ENCODE assay signal across 8 cellular contexts in genomic region chr17:68291836-68292688, GRCh38. TPM values are rescaled to one million over a fixed set of nuclear protein-coding genes. Genes with fewer than 3 reads are reported as not detected.
DNase-seq lines count a peak whose midpoint lies in the region; ATAC-seq and TF ChIP-seq lines count a peak whose summit lies in the region.

No MANE protein-coding gene starts in this region.

- peak; percentile 98 for DNase-seq in CD14-positive monocyte (ENCODE audit: low spot score)
- DNase-seq in NOMO-1 treated with dmso at 0.1 percent for 144 hours (lab: John Stamatoyannopoulos, UW; ENCODE audit: unreplicated experiment): peak; percentile 97
- DNase-seq in activated CD8-positive, alpha-beta memory T cell treated with anti-CD3 and anti-CD28 coated beads, Interleukin-2, amount 50 U/mL, for 48 hours: peak; percentile 92
- peak; percentile 76 to 81 for DNase-seq in erythroblast (lab: John Stamatoyannopoulos, UW)
- peak; percentile 89 to 92 for DNase-seq in stimulated activated CD8-positive, alpha-beta memory T cell treated with anti-CD3 and anti-CD28 coated beads, Interleukin-7, amount 100 ng/mL, for 4 hours (ENCODE audit: low read depth in 2 of 2)

- peaks cover 0 to 2% (median 0%) of the 10 kb centered on the region in 7 donors for H3K9me3 Mint-ChIP-seq in CD14-positive monocyte

- H3K4me1 ChIP-seq in muscle layer of duodenum (ENCODE audit: control insufficient read depth in 1 of 2, insufficient read depth in 2 of 2, low read length in 2 of 2): peaks cover 5 to 23% of the 10 kb centered on the region in 2 donors

- H3K4me1 Mint-ChIP-seq in CD14-positive monocyte: peaks cover 66% of the 10 kb centered on the region

- peaks cover 17 to 23% of the 10 kb centered on the region in 2 donors for H3K36me3 Mint-ChIP-seq in CD14-positive monocyte

- H3K27ac Mint-ChIP-seq in CD14-positive monocyte: peak overlapping the region; percentile 91 to 97 (median 96)

- intact Hi-C loops in CD14-positive monocyte (cut with micrococcal nuclease): loop anchor here (1.0 to 5.0 kb wide), 3 partner anchors 21 to 57 kb away; partner anchors contain the start of gene AMZ2 (in 1 of the 2)

- no peaks in the 10 kb centered on the region for H3K9me3 ChIP-seq in muscle layer of duodenum (ENCODE audit: control insufficient read depth in 1 of 2, low read length in 2 of 2)

- peak overlapping the region; percentile 77 to 87 for H3K4me3 Mint-ChIP-seq in CD14-positive monocyte

- no peak for TF ChIP-seq CTCF in CD14-positive monocyte (IDR thresholded peaks at IDR 0.05)

- ATAC-seq in GM19328 (IDR thresholded peaks at IDR 0.05; ENCODE audit: unreplicated experiment) (peak; percentile 66), HG03457 (IDR thresholded peaks at IDR 0.05; ENCODE audit: unreplicated experiment) (peak; percentile 41)

- H3K36me3 ChIP-seq in muscle layer of duodenum (ENCODE audit: control insufficient read depth in 1 of 2, insufficient read depth in 2 of 2, low read length in 2 of 2): no peaks in the 10 kb centered on the region

- H3K27me3 ChIP-seq in muscle layer of duodenum (ENCODE audit: low read depth, low read length): peaks cover 14% of the 10 kb centered on the region

- peaks cover 0 to 2% (median 2%) of the 10 kb centered on the region in 3 donors for H3K27me3 Mint-ChIP-seq in CD14-positive monocyte (ENCODE audit: low read depth in 3 of 3)

- H3K4me3 ChIP-seq in muscle layer of duodenum (ENCODE audit: low read depth in 1 of 2, low read length in 2 of 2): peak overlapping the region; percentile 50 to 87

- peak overlapping the region; percentile 40 for H3K27ac ChIP-seq in muscle layer of duodenum (ENCODE audit: low read length)

- no peak for TF ChIP-seq POLR2A in erythroblast (IDR thresholded peaks at IDR 0.05; ENCODE audit: low read length)

RNA-seq across cellular contexts. Expression of gene ARSG, which starts 0.8 kb away (rescaled TPM):
- 10 to 100 TPM; 15.5 to 19.2 TPM for polyA plus RNA-seq in CD14-positive monocyte

RNA-seq across cellular contexts. Expression of gene SLC16A6, which starts 1.1 kb away (rescaled TPM):
- 10 to 100 TPM; 12.3 to 14.0 TPM for polyA plus RNA-seq in CD14-positive monocyte

RNA-seq across cellular contexts. Expression of gene AMZ2, which starts 44.2 kb away (rescaled TPM):
- 10 to 100 TPM; 67.2 to 67.6 TPM for polyA plus RNA-seq in CD14-positive monocyte

Comparison
In these comparisons a context has a peak if more than half of its experiments do, and no peak if none do; other contexts are left out.
1. Peak in every context shown above with its lines: DNase-seq, ATAC-seq, H3K4me3 ChIP-seq and H3K27ac ChIP-seq.